ENCODE assay signal across 4 cellular contexts in genomic region chr9:26133537-26133936, GRCh38.
"Had no signal": no experiment of that assay in that cellular context is flagged by ENCODE, and none has a peak within 500 bp of the region (broad histone marks: within the 10 kb centered on the region; RNA-seq: fewer than 3 reads in every experiment).

No MANE protein-coding gene starts in this region.

- H3K4me3 ChIP-seq: GM23338, K562 had no signal

- DNase-seq: H9, HCEC 1CT had no signal
